Comparison of ENCODE assay signal across 16 cellular contexts in genomic region chr13:111518161-111518791, GRCh38.
A peak's percentile ranks its signal among the peaks of the same experiment; 100 is the strongest.
DNase-seq lines count a peak whose midpoint lies in the region; ATAC-seq, FAIRE-seq and TF ChIP-seq lines count a peak whose summit lies in the region.
"Had no signal": no experiment of that assay in that cellular context is flagged by ENCODE, and none has a peak within 500 bp of the region (broad histone marks: within the 10 kb centered on the region; RNA-seq: fewer than 3 reads in every experiment).

No MANE protein-coding gene starts in this region.

- no peak overlapping the region for H2BK15ac ChIP-seq in mesendoderm (replicated peaks; ENCODE audit: low read depth)

- H3K9me3 ChIP-seq in Panc1 (ENCODE audit: control insufficient read depth, insufficient read depth, low read depth, low read length) = no peaks in the 10 kb centered on the region
- H3K9me3 ChIP-seq: adrenal gland, HAP-1 had no signal

- in situ Hi-C loops in Panc1 (cut with HindIII; ENCODE audit: low pct_unique_long_range_greater_than_20kb, low sequenced_read_pairs) (no loop called here), brain microvascular endothelial cell (cut with HindIII; ENCODE audit: low pct_ligation_motif_present, low sequenced_read_pairs) (no loop called here)

- H3K4me1 ChIP-seq in Panc1 (ENCODE audit: control insufficient read depth, insufficient read depth, low read length) = no peaks in the 10 kb centered on the region
- H3K4me1 ChIP-seq in mesendoderm (ENCODE audit: control insufficient read depth, low read depth, low read length) = no peaks in the 10 kb centered on the region
- H3K4me1 ChIP-seq: adrenal gland, HAP-1 had no signal

- no peak overlapping the region for H3K4ac ChIP-seq in mesendoderm (ENCODE audit: low read depth, low read length)

- H3K4me2 ChIP-seq in mesendoderm (ENCODE audit: low read length) = no peak overlapping the region
- H3K4me2 ChIP-seq: PC-9 had no signal

- H3K79me2 ChIP-seq in mesendoderm (ENCODE audit: control insufficient read depth, insufficient read depth, low read length) = no peaks in the 10 kb centered on the region

- no peak for FAIRE-seq in GM19239 (lab: Jason Lieb, UNC)

- POLR2A ChIA-PET in Panc1 (lab: Charles Lee) = no interaction called here

- no peak overlapping the region for H3K23ac ChIP-seq in mesendoderm (ENCODE audit: low read length)

- H3K18ac ChIP-seq in mesendoderm (ENCODE audit: low read length) = no peak overlapping the region

- H3K36me3 ChIP-seq in Panc1 (ENCODE audit: control insufficient read depth, insufficient read depth, low read length) (no peaks in the 10 kb centered on the region), mesendoderm (ENCODE audit: control insufficient read depth, insufficient read depth, low read length) (no peaks in the 10 kb centered on the region), brain microvascular endothelial cell (replicated peaks) (no peaks in the 10 kb centered on the region)
- H3K36me3 ChIP-seq: adrenal gland, HAP-1 had no signal

- no CpG with 5 or more reads among the region's 24 CpGs for WGBS in mesendoderm (ENCODE audit: extremely low coverage, insufficient coverage, low lambda C conversion rate)

- no TSS peak for BruUV-seq in Panc1 (replicated peaks; lab: Mats Ljungman, UMichigan)

- intact Hi-C loops in Panc1 (cut with micrococcal nuclease; ENCODE audit: unreplicated experiment) = no loop called here

- H2BK5ac ChIP-seq in mesendoderm (ENCODE audit: low read length) = no peak overlapping the region

- no peak for ATAC-seq in Panc1
- ATAC-seq in HG03280 (IDR thresholded peaks at IDR 0.05; ENCODE audit: unreplicated experiment) = no peak
- ATAC-seq: activated CD4-positive, alpha-beta T cell treated with anti-CD3 and anti-CD28 coated beads for 36 hours; activated T-cell treated with anti-CD3 and anti-CD28 coated beads, Interleukin-2, amount 50 U/mL, for 72 hours; left ventricle myocardium superior; naive thymus-derived CD8-positive, alpha-beta T cell had no signal

- CTCF ChIA-PET in Panc1 (lab: Charles Lee) = no interaction called here

- H3K56ac ChIP-seq in mesendoderm (ENCODE audit: low read length) = no peak overlapping the region

- H3K9ac ChIP-seq in mesendoderm (ENCODE audit: low read length) = no peak overlapping the region

- no peaks in the 10 kb centered on the region for H3K79me1 ChIP-seq in mesendoderm (ENCODE audit: low read length)

- H4K8ac ChIP-seq in mesendoderm (ENCODE audit: low read depth, low read length) = no peak overlapping the region

- no peaks in the 10 kb centered on the region for H3K27me3 ChIP-seq in Panc1 (ENCODE audit: control insufficient read depth, insufficient read depth, low read length)
- H3K27me3 ChIP-seq in mesendoderm (ENCODE audit: insufficient read depth, low read length, poor library complexity) = no peaks in the 10 kb centered on the region
- no peaks in the 10 kb centered on the region for H3K27me3 ChIP-seq in brain microvascular endothelial cell (replicated peaks)

- no peak overlapping the region for H2BK120ac ChIP-seq in mesendoderm (ENCODE audit: low read depth, low read length)

- H2AK5ac ChIP-seq in mesendoderm (ENCODE audit: low read length) = no peak overlapping the region

- H3K27ac ChIP-seq in Panc1 (ENCODE audit: low read length) (no peak overlapping the region), mesendoderm (ENCODE audit: low read depth, low read length) (no peak overlapping the region), brain microvascular endothelial cell (no peak overlapping the region)
- H3K27ac ChIP-seq: adrenal gland, PC-9 had no signal

- H4K5ac ChIP-seq in mesendoderm (ENCODE audit: low read length) = no peak overlapping the region

- TF ChIP-seq CTCF in Panc1 (IDR thresholded peaks at IDR 0.05) (peak; percentile 39), brain microvascular endothelial cell (IDR thresholded peaks at IDR 0.05; ENCODE audit: low read depth, low read length, missing control alignments) (no peak)

- DNase-seq in ELF-1 (ENCODE audit: low read depth, low spot score) (peak; percentile 46), NCI-H1092 treated with DMSO at 0.1 percent for 48 hours (lab: John Stamatoyannopoulos, UW) (peak; percentile 42), Panc1 (ENCODE audit: low read depth, low spot score) (no peak), mesendoderm (peak; percentile 21), GM19239 (ENCODE audit: insufficient read length, low spot score) (no peak), nucleus accumbens (lab: John Stamatoyannopoulos, UW) (no peak), brain microvascular endothelial cell (no peak)
- DNase-seq: activated CD4-positive, alpha-beta T cell treated with anti-CD3 and anti-CD28 coated beads for 36 hours; activated T-cell treated with anti-CD3 and anti-CD28 coated beads, Interleukin-2, amount 50 U/mL, for 72 hours; adrenal gland; CD4-positive, CD25-positive, alpha-beta regulatory T cell; left ventricle myocardium superior; naive thymus-derived CD8-positive, alpha-beta T cell; PC-9 had no signal

- no peak overlapping the region for H3K4me3 ChIP-seq in Panc1 (ENCODE audit: low read depth in 2 of 2, low read length in 2 of 2)
- no peak overlapping the region for H3K4me3 ChIP-seq in mesendoderm (ENCODE audit: low read length)
- H3K4me3 ChIP-seq in brain microvascular endothelial cell (ENCODE audit: low read depth, low read length) = no peak overlapping the region
- H3K4me3 ChIP-seq: adrenal gland, HAP-1, PC-9 had no signal

Comparison
In these comparisons a context has a peak if more than half of its experiments do, and no peak if none do; other contexts are left out.
1. DNase-seq: peak in ELF-1 (single experiment), NCI-H1092 treated with DMSO at 0.1 percent for 48 hours (single experiment) and mesendoderm (single experiment); none in Panc1 (single experiment), GM19239 (single experiment), nucleus accumbens (0 of 56) and brain microvascular endothelial cell (single experiment).